In the genomic region with DNA sequence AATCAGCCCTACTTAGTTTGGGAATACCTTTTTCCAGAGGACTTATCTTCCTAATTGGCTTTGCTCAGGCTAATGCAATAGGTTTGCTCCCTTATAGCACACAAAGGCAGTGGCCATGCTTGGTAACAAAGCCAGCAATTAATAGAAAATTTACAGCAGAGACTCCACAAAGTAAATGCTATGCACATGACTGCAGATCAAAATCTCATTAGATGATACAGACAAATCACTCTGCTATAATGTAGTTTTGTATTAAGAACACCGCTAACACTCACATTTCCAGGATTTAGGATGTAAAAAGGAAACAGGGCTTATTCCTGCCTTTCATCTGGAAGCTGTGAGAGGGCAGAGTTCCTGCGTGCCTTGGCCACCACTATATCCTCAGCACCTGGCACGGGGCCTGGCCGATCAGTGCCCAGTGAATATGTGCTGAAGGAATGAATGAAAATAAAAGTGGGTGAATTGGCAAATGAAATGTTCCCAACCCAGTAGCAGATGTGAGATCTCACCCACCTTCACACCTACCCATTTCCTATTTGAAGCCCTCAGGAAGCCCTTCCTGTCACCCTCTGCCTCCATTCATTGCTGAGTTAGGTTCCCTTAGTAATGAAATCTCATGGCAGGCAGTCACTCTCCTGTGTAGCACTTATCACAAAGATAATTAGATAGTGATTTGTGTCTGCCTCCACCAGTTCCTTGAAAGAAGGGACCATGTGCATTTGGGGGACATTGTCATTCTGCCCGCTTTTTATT, we compare ENCODE assay signal across 11 cellular contexts. TPM values are rescaled to one million over a fixed set of nuclear protein-coding genes. Genes with fewer than 3 reads are reported as not detected.
A peak's percentile ranks its signal among the peaks of the same experiment; 100 is the strongest.
DNase-seq lines count a peak whose midpoint lies in the region; TF ChIP-seq lines count a peak whose summit lies in the region.
"Had no signal": no experiment of that assay in that cellular context is flagged by ENCODE, and none has a peak within 500 bp of the region (broad histone marks: within the 10 kb centered on the region; RNA-seq: fewer than 3 reads in every experiment).

No MANE protein-coding gene starts in this region.

- peak in 4 of 6 experiments; percentile 16 to 49 (median 27) for DNase-seq in stimulated activated naive CD4-positive, alpha-beta T cell (lab: John Stamatoyannopoulos, UW)
- DNase-seq in stimulated activated naive CD4-positive, alpha-beta T cell treated with Interleukin-2 at 50 U/mL for 16 hours (lab: John Stamatoyannopoulos, UW): no peak
- DNase-seq in SK-N-SH: no peak
- DNase-seq in esophagus muscularis mucosa (ENCODE audit: extremely low spot score): no peak
- no peak for DNase-seq in vagina (ENCODE audit: extremely low spot score in 2 of 2)
- DNase-seq in superior temporal gyrus (ENCODE audit: extremely low spot score): no peak
- no peak for DNase-seq in DMS79 treated with DMSO at 0.1 percent for 48 hours (lab: John Stamatoyannopoulos, UW)
- DNase-seq in effector CD4-positive, alpha-beta T cell: no peak
- DNase-seq: AML-193, NCI-H2029, right cardiac atrium had no signal

- POLR2A ChIA-PET in SK-N-SH (lab: Yijun Ruan, JAX): interaction anchor here (1.0 kb wide), 1 partner anchor 13 kb away, joined by 3 read pairs; no protein-coding TSS in a partner anchor

- no peak for TF ChIP-seq CTCF in SK-N-SH (IDR thresholded peaks at IDR 0.05)
- TF ChIP-seq CTCF in esophagus muscularis mucosa (IDR thresholded peaks at IDR 0.05): no peak
- TF ChIP-seq CTCF in vagina (IDR thresholded peaks at IDR 0.05): no peak

- CTCF ChIA-PET in SK-N-SH (lab: Yijun Ruan, JAX): no interaction called here

- H3K27ac ChIP-seq in SK-N-SH (ENCODE audit: low read depth in 2 of 2, low read length in 1 of 2) (peak overlapping the region in 1 of 2 experiments; percentile 77; a peak in 2 of 4 replicates), esophagus muscularis mucosa (replicated peaks in 1 of 4) (peak overlapping the region; percentile 27 to 85 (median 81)), vagina (peak overlapping the region; percentile 72)

- H3K9me2 ChIP-seq in SK-N-SH: no peaks in the 10 kb centered on the region

- H3K9ac ChIP-seq in SK-N-SH: no peak overlapping the region

- intact Hi-C loops in esophagus muscularis mucosa (cut with DNase I): no loop called here
- intact Hi-C loops in vagina (cut with DNase I): no loop called here

- peak in 1 of 2 experiments; percentile 84; a peak in 2 of 4 replicates for TF ChIP-seq EP300 in SK-N-SH (IDR thresholded peaks at IDR 0.05; ENCODE audit: borderline replicate concordance in 1 of 2, low read depth in 1 of 2, low read length in 1 of 2)
- TF ChIP-seq EP300 in esophagus muscularis mucosa (IDR thresholded peaks at IDR 0.05): no peak

- no peak for TF ChIP-seq RAD21 in SK-N-SH (IDR thresholded peaks at IDR 0.05; ENCODE audit: low read length)

- no peak overlapping the region for H3K4me3 ChIP-seq in SK-N-SH (ENCODE audit: low read depth in 2 of 2, low read length in 1 of 2)
- H3K4me3 ChIP-seq in esophagus muscularis mucosa: no peak overlapping the region
- no peak overlapping the region for H3K4me3 ChIP-seq in vagina

- H3K9me3 ChIP-seq in SK-N-SH (no peaks in the 10 kb centered on the region), esophagus muscularis mucosa (no peaks in the 10 kb centered on the region), vagina (no peaks in the 10 kb centered on the region)

- H3K27me3 ChIP-seq in SK-N-SH (ENCODE audit: insufficient read depth): peaks cover 5% of the 10 kb centered on the region; the same call in 1 of the 2 replicates
- H3K27me3 ChIP-seq in esophagus muscularis mucosa: no peaks in the 10 kb centered on the region
- no peaks in the 10 kb centered on the region for H3K27me3 ChIP-seq in vagina

- TF ChIP-seq POLR2A in esophagus muscularis mucosa (IDR thresholded peaks at IDR 0.05; ENCODE audit: low read depth) (no peak), vagina (IDR thresholded peaks at IDR 0.05) (no peak)

- no peaks in the 10 kb centered on the region for H4K20me1 ChIP-seq in SK-N-SH (ENCODE audit: insufficient read depth)

- H3K4me1 ChIP-seq in SK-N-SH (ENCODE audit: control insufficient read depth in 1 of 2, insufficient read depth in 2 of 2, low read depth in 1 of 2, low read length in 1 of 2) (peaks cover 5 to 34% of the 10 kb centered on the region in 2 experiments; a peak in 3 of 4 replicates), esophagus muscularis mucosa (peaks cover 13 to 56% (median 53%) of the 10 kb centered on the region in 4 donors), vagina (peaks cover 22% of the 10 kb centered on the region)

- H3K36me3 ChIP-seq in SK-N-SH (replicated peaks in 1 of 2; ENCODE audit: control insufficient read depth in 1 of 2, insufficient read depth in 2 of 2, low read length in 1 of 2): no peaks in the 10 kb centered on the region
- H3K36me3 ChIP-seq in esophagus muscularis mucosa: no peaks in the 10 kb centered on the region
- H3K36me3 ChIP-seq in vagina: no peaks in the 10 kb centered on the region

- H3K79me2 ChIP-seq in SK-N-SH (ENCODE audit: insufficient read depth): peaks cover 54% of the 10 kb centered on the region

- H3K4me2 ChIP-seq in SK-N-SH: no peak overlapping the region

- no peaks in the 10 kb centered on the region for H3F3A ChIP-seq in SK-N-SH (replicated peaks; ENCODE audit: insufficient read depth)

- WGBS in SK-N-SH (ENCODE audit: low lambda C conversion rate): 22% methylated on average over 5 of the region's 5 CpGs
- WGBS in esophagus muscularis mucosa: 64% methylated on average over 5 of the region's 5 CpGs

- H2AFZ ChIP-seq in SK-N-SH (ENCODE audit: low read depth): no peak overlapping the region

TF ChIP-seq in SK-N-SH, 30 proteins besides CTCF, POLR2A, EP300 and RAD21:
- TF ChIP-seq RCOR1 (IDR thresholded peaks at IDR 0.05; ENCODE audit: low read length) (peak; percentile 79), CHD2 (IDR thresholded peaks at IDR 0.05; ENCODE audit: low read length, partially characterized antibody) (peak; percentile 67), MEF2A (IDR thresholded peaks at IDR 0.05; ENCODE audit: borderline replicate concordance, low read depth) (no peak), GATA2 (CRISPR knock-in tag; IDR thresholded peaks at IDR 0.05) (peak; percentile 19; the same call in 1 of the 2 replicates), SMC3 (IDR thresholded peaks at IDR 0.05; ENCODE audit: low read depth, low read length) (no peak), FOXJ3 (CRISPR knock-in tag; IDR thresholded peaks at IDR 0.05) (no peak)
- TF ChIP-seq, protein P1, sequence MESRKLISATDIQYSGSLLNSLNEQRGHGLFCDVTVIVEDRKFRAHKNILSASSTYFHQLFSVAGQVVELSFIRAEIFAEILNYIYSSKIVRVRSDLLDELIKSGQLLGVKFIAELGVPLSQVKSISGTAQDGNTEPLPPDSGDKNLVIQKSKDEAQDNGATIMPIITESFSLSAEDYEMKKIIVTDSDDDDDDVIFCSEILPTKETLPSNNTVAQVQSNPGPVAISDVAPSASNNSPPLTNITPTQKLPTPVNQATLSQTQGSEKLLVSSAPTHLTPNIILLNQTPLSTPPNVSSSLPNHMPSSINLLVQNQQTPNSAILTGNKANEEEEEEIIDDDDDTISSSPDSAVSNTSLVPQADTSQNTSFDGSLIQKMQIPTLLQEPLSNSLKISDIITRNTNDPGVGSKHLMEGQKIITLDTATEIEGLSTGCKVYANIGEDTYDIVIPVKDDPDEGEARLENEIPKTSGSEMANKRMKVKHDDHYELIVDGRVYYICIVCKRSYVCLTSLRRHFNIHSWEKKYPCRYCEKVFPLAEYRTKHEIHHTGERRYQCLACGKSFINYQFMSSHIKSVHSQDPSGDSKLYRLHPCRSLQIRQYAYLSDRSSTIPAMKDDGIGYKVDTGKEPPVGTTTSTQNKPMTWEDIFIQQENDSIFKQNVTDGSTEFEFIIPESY (IDR thresholded peaks at IDR 0.05; ENCODE audit: borderline replicate concordance, low read depth): no peak

RNA-seq across cellular contexts. Expression of a gene that starts 5.1 kb away (rescaled TPM):
- polyA plus RNA-seq in SK-N-SH (2012; rRNA removed): 33.1 and 36.3 TPM in 2 replicates
- 29.5 and 36.9 TPM in 2 replicates for polyA plus RNA-seq in SK-N-SH (2012; cell fraction: cytosol; rRNA removed)
- 22.0 and 24.7 TPM in 2 replicates for polyA plus RNA-seq in SK-N-SH (2012; cell fraction: nucleus; rRNA removed)
- 10 to 100 TPM; 51.5 to 67.2 (median 60.5) TPM for total RNA-seq in esophagus muscularis mucosa
- total RNA-seq in vagina: 25.8 TPM

Comparison
In these comparisons a context has a peak if more than half of its experiments do, and no peak if none do; other contexts are left out.
1. DNase-seq: peak in stimulated activated naive CD4-positive, alpha-beta T cell (4 of 6); none in stimulated activated naive CD4-positive, alpha-beta T cell treated with Interleukin-2 at 50 U/mL for 16 hours (single experiment), SK-N-SH (single experiment), esophagus muscularis mucosa (single experiment), vagina (0 of 2), superior temporal gyrus (single experiment), DMS79 treated with DMSO at 0.1 percent for 48 hours (single experiment) and effector CD4-positive, alpha-beta T cell (single experiment).